In genomic region chr12:124380793-124381453, GRCh38 we compare ENCODE assay signal across 10 cellular contexts.
A peak's percentile ranks its signal among the peaks of the same experiment; 100 is the strongest.
DNase-seq lines count a peak whose midpoint lies in the region; ATAC-seq and TF ChIP-seq lines count a peak whose summit lies in the region.
"Had no signal": no experiment of that assay in that cellular context is flagged by ENCODE, and none has a peak within 500 bp of the region (broad histone marks: within the 10 kb centered on the region; RNA-seq: fewer than 3 reads in every experiment).

No MANE protein-coding gene starts in this region.

- in situ Hi-C loops in gastrocnemius medialis (cut with MboI; ENCODE audit: low sequenced_read_pairs in 4 of 4): loop anchor here in 1 of 4 donors (25.0 kb wide), 1 partner anchor 131 kb away; no protein-coding TSS in a partner anchor

- no peaks in the 10 kb centered on the region for H3K27me3 ChIP-seq in CD4-positive, alpha-beta memory T cell (ENCODE audit: insufficient read depth, low read length)
- no peaks in the 10 kb centered on the region for H3K27me3 ChIP-seq in SK-N-SH (ENCODE audit: insufficient read depth)
- no peaks in the 10 kb centered on the region for H3K27me3 ChIP-seq in fibroblast of lung (ENCODE audit: control insufficient read depth, insufficient read depth, low read length)
- no peaks in the 10 kb centered on the region for H3K27me3 ChIP-seq in gastrocnemius medialis

- TF ChIP-seq CTCF in SK-N-SH (IDR thresholded peaks at IDR 0.05) (no peak), fibroblast of lung (conservative IDR thresholded peaks at IDR 0.05 in 1 of 2, IDR thresholded peaks at IDR 0.05 in 1 of 2; ENCODE audit: low read depth in 1 of 2, low read length in 2 of 2) (no peak), gastrocnemius medialis (IDR thresholded peaks at IDR 0.05 in 4 of 5, conservative IDR thresholded peaks at IDR 0.05 in 1 of 5) (no peak)

- H3K79me2 ChIP-seq in SK-N-SH (ENCODE audit: insufficient read depth) (peaks cover 99% of the 10 kb centered on the region), fibroblast of lung (ENCODE audit: control insufficient read depth, insufficient read depth, low read length) (peaks cover 48% of the 10 kb centered on the region)

- ATAC-seq in gastrocnemius medialis (no peak), HG03521 (IDR thresholded peaks at IDR 0.05; ENCODE audit: unreplicated experiment) (no peak), HG03135 (IDR thresholded peaks at IDR 0.05; ENCODE audit: unreplicated experiment) (no peak)
- ATAC-seq: activated T-cell treated with anti-CD3 and anti-CD28 coated beads, Interleukin-2, amount 50 U/mL, for 4 hours had no signal

- TF ChIP-seq EP300 in SK-N-SH (IDR thresholded peaks at IDR 0.05; ENCODE audit: borderline replicate concordance in 1 of 2, low read depth in 1 of 2, low read length in 1 of 2): no peak

- no peak for TF ChIP-seq POLR2A in gastrocnemius medialis (IDR thresholded peaks at IDR 0.05)

- H3K4me1 ChIP-seq in CD4-positive, alpha-beta memory T cell (ENCODE audit: insufficient read depth, low read length): no peaks in the 10 kb centered on the region
- H3K4me1 ChIP-seq in SK-N-SH (ENCODE audit: control insufficient read depth in 1 of 2, insufficient read depth in 2 of 2, low read depth in 1 of 2, low read length in 1 of 2): peaks cover 25 to 52% of the 10 kb centered on the region in 2 experiments; a peak in 3 of 4 replicates
- H3K4me1 ChIP-seq in fibroblast of lung (ENCODE audit: control insufficient read depth, extremely low read depth, insufficient read depth, low read length): peaks cover 49% of the 10 kb centered on the region
- H3K4me1 ChIP-seq in gastrocnemius medialis: peaks cover 72 to 76% of the 10 kb centered on the region in 2 donors

- H4K20me1 ChIP-seq in SK-N-SH (ENCODE audit: insufficient read depth) (peaks cover 22% of the 10 kb centered on the region), fibroblast of lung (ENCODE audit: control insufficient read depth, extremely low read depth, insufficient read depth, low read length) (no peaks in the 10 kb centered on the region)

- intact Hi-C loops in CD4-positive, alpha-beta memory T cell (cut with micrococcal nuclease): no loop called here
- intact Hi-C loops in gastrocnemius medialis (cut with DNase I; ENCODE audit: low total_unique reads): loop anchor here (1.0 to 2.0 kb wide), 2 partner anchors 30 to 42 kb away; no protein-coding TSS in a partner anchor

- H3K9me2 ChIP-seq in SK-N-SH: no peaks in the 10 kb centered on the region

- no peak for DNase-seq in CD4-positive, alpha-beta memory T cell
- DNase-seq in SK-N-SH (no peak), fibroblast of lung (ENCODE audit: low read depth in 2 of 2) (no peak), gastrocnemius medialis (no peak), SHP77 (lab: John Stamatoyannopoulos, UW) (no peak), NCI-H1694 (lab: John Stamatoyannopoulos, UW) (no peak)
- DNase-seq: activated T-cell treated with anti-CD3 and anti-CD28 coated beads, Interleukin-2, amount 50 U/mL, for 4 hours; NCI-H1048 had no signal

- peaks cover 0 to 3% (median 0%) of the 10 kb centered on the region in 4 donors for H3K4me1 Mint-ChIP-seq in CD4-positive, alpha-beta memory T cell

- H3K27me3 Mint-ChIP-seq in CD4-positive, alpha-beta memory T cell: no peaks in the 10 kb centered on the region

- POLR2A ChIA-PET in CD4-positive, alpha-beta memory T cell (lab: Charles Lee; ENCODE audit: partially characterized antibody): no interaction called here
- POLR2A ChIA-PET in SK-N-SH (lab: Yijun Ruan, JAX): interaction anchor here (0.5 kb wide), 1 partner anchor 10 kb away, joined by 4 read pairs; no protein-coding TSS in a partner anchor

- H3F3A ChIP-seq in SK-N-SH (replicated peaks; ENCODE audit: insufficient read depth): peaks cover 64% of the 10 kb centered on the region

- H3K9me3 Mint-ChIP-seq in CD4-positive, alpha-beta memory T cell: no peaks in the 10 kb centered on the region
- H3K9me3 Mint-ChIP-seq: activated T-cell treated with anti-CD3 and anti-CD28 coated beads, Interleukin-2, amount 50 U/mL, for 4 hours had no signal

- no peak for TF ChIP-seq RAD21 in SK-N-SH (IDR thresholded peaks at IDR 0.05; ENCODE audit: low read length)

- H3K4me2 ChIP-seq in SK-N-SH: peak overlapping the region; percentile 68; the same call in 1 of the 2 replicates
- H3K4me2 ChIP-seq in fibroblast of lung (ENCODE audit: extremely low read depth, insufficient read depth, low read length): peak overlapping the region; percentile 70

- peaks cover 21 to 57% of the 10 kb centered on the region in 2 donors for H3K36me3 Mint-ChIP-seq in CD4-positive, alpha-beta memory T cell

- CTCF ChIA-PET in CD4-positive, alpha-beta memory T cell (lab: Charles Lee; ENCODE audit: partially characterized antibody): no interaction called here
- CTCF ChIA-PET in SK-N-SH (lab: Yijun Ruan, JAX): interaction anchor here (0.8 kb wide), 1 partner anchor 19 kb away, joined by 3 read pairs; no protein-coding TSS in a partner anchor

- no peak overlapping the region for H3K4me3 ChIP-seq in CD4-positive, alpha-beta memory T cell (ENCODE audit: low read length in 2 of 2)
- no peak overlapping the region for H3K4me3 ChIP-seq in SK-N-SH (ENCODE audit: low read depth in 2 of 2, low read length in 1 of 2)
- no peak overlapping the region for H3K4me3 ChIP-seq in fibroblast of lung (replicated peaks in 1 of 4; ENCODE audit: control extremely low read depth in 1 of 4, insufficient read depth in 1 of 4, low read depth in 3 of 4, low read length in 4 of 4)
- no peak overlapping the region for H3K4me3 ChIP-seq in gastrocnemius medialis

- H2AFZ ChIP-seq in SK-N-SH (ENCODE audit: low read depth): no peak overlapping the region
- no peak overlapping the region for H2AFZ ChIP-seq in fibroblast of lung (ENCODE audit: low read length)

- H3K9ac ChIP-seq in SK-N-SH: peak overlapping the region; percentile 62; the same call in 1 of the 2 replicates
- peak overlapping the region; percentile 72 for H3K9ac ChIP-seq in fibroblast of lung (ENCODE audit: insufficient read depth, low read length)

- peak overlapping the region in 5 of 7 donors; percentile 5 to 85 (median 28) for H3K27ac Mint-ChIP-seq in CD4-positive, alpha-beta memory T cell

- WGBS in SK-N-SH (ENCODE audit: low lambda C conversion rate): 51% methylated on average over 4 of the region's 8 CpGs

- no peak overlapping the region for H3K27ac ChIP-seq in CD4-positive, alpha-beta memory T cell (ENCODE audit: low read depth, low read length)
- H3K27ac ChIP-seq in SK-N-SH (ENCODE audit: low read depth in 2 of 2, low read length in 1 of 2) (peak overlapping the region; percentile 71 to 95), fibroblast of lung (ENCODE audit: insufficient read depth, low read length) (peak overlapping the region; percentile 91), gastrocnemius medialis (peak overlapping the region; percentile 93 to 98 (median 96))

- H3K36me3 ChIP-seq in CD4-positive, alpha-beta memory T cell (ENCODE audit: insufficient read depth, low read length): peaks cover 31% of the 10 kb centered on the region
- peaks cover 60 to 67% of the 10 kb centered on the region in 2 experiments for H3K36me3 ChIP-seq in SK-N-SH (replicated peaks in 1 of 2; ENCODE audit: control insufficient read depth in 1 of 2, insufficient read depth in 2 of 2, low read length in 1 of 2)
- H3K36me3 ChIP-seq in fibroblast of lung (ENCODE audit: control insufficient read depth, insufficient read depth, low read length): peaks cover 34% of the 10 kb centered on the region
- peaks cover 0 to 22% of the 10 kb centered on the region in 2 donors for H3K36me3 ChIP-seq in gastrocnemius medialis

- H3K9me3 ChIP-seq in CD4-positive, alpha-beta memory T cell (ENCODE audit: control insufficient read depth in 1 of 2, low read length in 2 of 2): no peaks in the 10 kb centered on the region
- no peaks in the 10 kb centered on the region for H3K9me3 ChIP-seq in SK-N-SH
- no peaks in the 10 kb centered on the region for H3K9me3 ChIP-seq in fibroblast of lung (ENCODE audit: control insufficient read depth, insufficient read depth, low read depth, low read length)
- no peaks in the 10 kb centered on the region for H3K9me3 ChIP-seq in gastrocnemius medialis

- peak overlapping the region in 1 of 8 donors; percentile 6 for H3K4me3 Mint-ChIP-seq in CD4-positive, alpha-beta memory T cell
- H3K4me3 Mint-ChIP-seq: activated T-cell treated with anti-CD3 and anti-CD28 coated beads, Interleukin-2, amount 50 U/mL, for 4 hours had no signal

TF ChIP-seq in SK-N-SH, 30 proteins besides CTCF, POLR2A, EP300 and RAD21 (continues in another document):
- TF ChIP-seq GATA2 (CRISPR knock-in tag; IDR thresholded peaks at IDR 0.05) (no peak), SIN3A (IDR thresholded peaks at IDR 0.05; ENCODE audit: borderline replicate concordance, low read depth, low read length) (no peak), YY1 (IDR thresholded peaks at IDR 0.05; ENCODE audit: low read depth) (no peak), TCF12 (IDR thresholded peaks at IDR 0.05) (no peak), JUND (IDR thresholded peaks at IDR 0.05) (no peak), TEAD4 (IDR thresholded peaks at IDR 0.05; ENCODE audit: borderline replicate concordance, insufficient read depth) (no peak), NRF1 (IDR thresholded peaks at IDR 0.05; ENCODE audit: low read depth, low read length) (no peak), FOXJ3 (CRISPR knock-in tag; IDR thresholded peaks at IDR 0.05) (no peak)
- TF ChIP-seq, protein P1, sequence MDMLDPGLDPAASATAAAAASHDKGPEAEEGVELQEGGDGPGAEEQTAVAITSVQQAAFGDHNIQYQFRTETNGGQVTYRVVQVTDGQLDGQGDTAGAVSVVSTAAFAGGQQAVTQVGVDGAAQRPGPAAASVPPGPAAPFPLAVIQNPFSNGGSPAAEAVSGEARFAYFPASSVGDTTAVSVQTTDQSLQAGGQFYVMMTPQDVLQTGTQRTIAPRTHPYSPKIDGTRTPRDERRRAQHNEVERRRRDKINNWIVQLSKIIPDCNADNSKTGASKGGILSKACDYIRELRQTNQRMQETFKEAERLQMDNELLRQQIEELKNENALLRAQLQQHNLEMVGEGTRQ (IDR thresholded peaks at IDR 0.05; ENCODE audit: borderline replicate concordance, low read depth, low read length): no peak
- TF ChIP-seq, protein P2, sequence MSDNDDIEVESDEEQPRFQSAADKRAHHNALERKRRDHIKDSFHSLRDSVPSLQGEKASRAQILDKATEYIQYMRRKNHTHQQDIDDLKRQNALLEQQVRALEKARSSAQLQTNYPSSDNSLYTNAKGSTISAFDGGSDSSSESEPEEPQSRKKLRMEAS (IDR thresholded peaks at IDR 0.05; ENCODE audit: low read depth): no peak
